Comparison of ENCODE assay signal across 11 cellular contexts in the genomic region with DNA sequence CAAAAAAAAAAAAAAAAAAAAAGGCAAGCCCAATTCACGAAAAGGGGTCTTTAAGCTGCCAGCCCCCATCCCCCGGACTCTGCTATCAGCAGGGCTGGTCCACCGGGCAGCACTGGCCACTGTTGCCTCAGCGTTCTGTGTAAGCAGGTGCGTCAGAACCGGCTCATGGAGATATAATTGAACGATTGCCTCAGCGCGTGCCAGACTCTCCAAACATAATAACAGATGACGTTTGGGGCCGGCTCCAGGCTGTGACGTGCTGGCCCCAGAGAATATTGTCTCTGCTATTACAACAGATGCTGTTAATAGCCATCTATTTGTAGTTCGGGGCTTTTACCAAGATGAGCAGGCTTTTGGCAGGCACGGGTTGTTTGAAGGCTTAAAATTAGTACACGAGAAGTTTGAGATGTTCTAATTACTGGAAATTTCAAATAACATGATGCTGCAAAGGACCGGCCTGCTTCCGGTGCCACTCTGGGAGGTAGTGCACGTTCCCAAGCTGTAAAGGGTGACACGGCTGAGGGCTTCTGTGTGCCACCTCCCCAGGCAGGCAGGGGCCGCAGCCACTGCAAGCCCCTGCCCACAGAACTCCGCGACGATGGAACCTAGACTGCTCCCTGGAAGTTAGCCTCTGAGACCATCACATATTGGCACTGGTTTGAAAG. TPM values are rescaled to one million over a fixed set of nuclear protein-coding genes. Genes with fewer than 3 reads are reported as not detected.
DNase-seq lines count a peak whose midpoint lies in the region; ATAC-seq lines count a peak whose summit lies in the region.
"Not testable (repeated sequence)": the region's sequence is repeated elsewhere in the genome, so short reads cannot be mapped to it uniquely, and the experiment has no call there.
"Had no signal": no experiment of that assay in that cellular context is flagged by ENCODE, and none has a peak within 500 bp of the region (broad histone marks: within the 10 kb centered on the region; RNA-seq: fewer than 3 reads in every experiment).

No MANE protein-coding gene starts in this region.

- H2BK12ac ChIP-seq in trophoblast cell (ENCODE audit: low read length), result not testable (repeated sequence)

- WGBS in esophagus, 2 donors, result 41 to 47% methylated on average over 23 of the region's 23 CpGs
- 36% methylated on average over 23 of the region's 23 CpGs for WGBS in right cardiac atrium
- WGBS in trophoblast cell (ENCODE audit: extremely low coverage, insufficient coverage, insufficient read length), result no CpG with 5 or more reads among the region's 23 CpGs

- not testable (repeated sequence) for H3K4me1 ChIP-seq in esophagus (ENCODE audit: control insufficient read depth in 2 of 2, insufficient read depth in 2 of 2, low read length in 1 of 2); right cardiac atrium (ENCODE audit: control insufficient read depth, insufficient read depth, low read length); trophoblast cell (ENCODE audit: control insufficient read depth in 1 of 2, insufficient read depth in 2 of 2, low read length in 2 of 2)

- H3K27me3 ChIP-seq in esophagus (ENCODE audit: control insufficient read depth in 1 of 2, insufficient read depth in 2 of 2, low read length in 2 of 2); right cardiac atrium (ENCODE audit: control insufficient read depth, insufficient read depth); trophoblast cell (ENCODE audit: insufficient read depth, low read length): not testable (repeated sequence)

- intact Hi-C loops in right cardiac atrium (cut with DNase I), result not testable (repeated sequence)

- ATAC-seq in right cardiac atrium, result peak; percentile 88 to 92

- not testable (repeated sequence) for H3K9ac ChIP-seq in trophoblast cell (ENCODE audit: low read length)

- not testable (repeated sequence) for H3K4me2 ChIP-seq in trophoblast cell (ENCODE audit: low read length)

- H2AFZ ChIP-seq in trophoblast cell (ENCODE audit: insufficient read depth, low read length, poor library complexity), result not testable (repeated sequence)

- H2BK5ac ChIP-seq in trophoblast cell (ENCODE audit: low read depth, low read length, poor library complexity), result not testable (repeated sequence)

- DNase-seq in DMS 273 treated with DMSO at 0.1 percent for 48 hours (lab: John Stamatoyannopoulos, UW) (peak; percentile 44), NCI-H1092 (lab: John Stamatoyannopoulos, UW) (peak; percentile 90), NCI-H2196 (lab: John Stamatoyannopoulos, UW; ENCODE audit: unreplicated experiment) (peak; percentile 61), SHP77 (lab: John Stamatoyannopoulos, UW) (peak; percentile 97 to 98), right cardiac atrium (peak; percentile 84 to 87 (median 86)), trophoblast cell (peak; percentile 39 to 42), ureter (ENCODE audit: low spot score) (peak; percentile 82)

- not testable (repeated sequence) for H3K4me3 ChIP-seq in esophagus (ENCODE audit: low read depth in 1 of 2, low read length in 2 of 2); right cardiac atrium (ENCODE audit: low read length); trophoblast cell (ENCODE audit: low read depth, low read length)

- H4K12ac ChIP-seq in trophoblast cell (ENCODE audit: low read depth, low read length), result not testable (repeated sequence)

- not testable (repeated sequence) for H3K23ac ChIP-seq in trophoblast cell (ENCODE audit: low read length)

- not testable (repeated sequence) for H4K91ac ChIP-seq in trophoblast cell (ENCODE audit: low read depth, low read length)

- not testable (repeated sequence) for H3K36me3 ChIP-seq in esophagus (ENCODE audit: control insufficient read depth in 2 of 2, insufficient read depth in 2 of 2, low read length in 1 of 2); trophoblast cell (ENCODE audit: control insufficient read depth in 1 of 2, insufficient read depth in 2 of 2, low read length in 2 of 2)

- not testable (repeated sequence) for H3K14ac ChIP-seq in trophoblast cell (ENCODE audit: low read length)

- H4K8ac ChIP-seq in trophoblast cell (ENCODE audit: low read depth, low read length), result not testable (repeated sequence)

- H2AK5ac ChIP-seq in trophoblast cell (ENCODE audit: low read length), result not testable (repeated sequence)

- H3K79me1 ChIP-seq in trophoblast cell (ENCODE audit: low read length), result not testable (repeated sequence)

- peak overlapping the region; percentile 21 to 37 for H3K27ac ChIP-seq in esophagus (ENCODE audit: low read depth in 2 of 2, low read length in 1 of 2)
- not testable (repeated sequence) for H3K27ac ChIP-seq in right cardiac atrium (ENCODE audit: low read length); trophoblast cell (ENCODE audit: low read depth, low read length)

- H3K18ac ChIP-seq in trophoblast cell (ENCODE audit: low read length), result not testable (repeated sequence)

- not testable (repeated sequence) for H2BK120ac ChIP-seq in trophoblast cell (ENCODE audit: insufficient read depth, low read length, poor library complexity)

- H3K4ac ChIP-seq in trophoblast cell (ENCODE audit: low read depth, low read length), result not testable (repeated sequence)

- H3K79me2 ChIP-seq in trophoblast cell (ENCODE audit: control insufficient read depth, insufficient read depth, low read length, poor library complexity), result not testable (repeated sequence)

- H3K9me3 ChIP-seq in esophagus (ENCODE audit: control insufficient read depth in 2 of 2, insufficient read depth in 1 of 2, low read depth in 1 of 2, low read length in 1 of 2); right cardiac atrium (ENCODE audit: control insufficient read depth, low read length); trophoblast cell (ENCODE audit: insufficient read depth, low read depth, low read length): not testable (repeated sequence)

RNA-seq across cellular contexts. Expression of a gene that starts 25.1 kb away (rescaled TPM):
- polyA plus RNA-seq in esophagus (not detected), right cardiac atrium (not detected)
- total RNA-seq in right cardiac atrium (not detected), ureter (not detected)
- polyA plus RNA-seq in trophoblast cell (2013), result not detected in 2 replicates
- total RNA-seq: activated CD4-positive, alpha-beta memory T cell treated with anti-CD3 and anti-CD28 coated beads for 36 hours; CD4-positive, alpha-beta memory T cell; SJCRH30 had no signal
- polyA plus RNA-seq: CD4-positive, alpha-beta memory T cell had no signal

RNA-seq across cellular contexts. Expression of a gene that starts 40.0 kb away (rescaled TPM):
- polyA plus RNA-seq in esophagus (10 to 100 TPM in 1 of 2 donors, 1 to 10 TPM in 1; 6.5 to 13.6 TPM), right cardiac atrium (9.0 TPM)
- total RNA-seq in right cardiac atrium (10 to 100 TPM; 15.6 to 18.1 (median 17.4) TPM), ureter (30.9 TPM)
- 30.9 and 33.0 TPM in 2 replicates for polyA plus RNA-seq in trophoblast cell (2013)

RNA-seq across cellular contexts. Expression of a gene that starts 41.9 kb away (rescaled TPM):
- 100 to 1,000 TPM; 117 to 138 TPM for polyA plus RNA-seq in esophagus
- total RNA-seq in right cardiac atrium, result 10 to 100 TPM in 2 of 4 donors, 1 to 10 TPM in 2; 6.6 to 23.3 (median 10.3) TPM
- 11.6 TPM for polyA plus RNA-seq in right cardiac atrium
- polyA plus RNA-seq in trophoblast cell (2013), result 379 and 403 TPM in 2 replicates
- 91.8 TPM for total RNA-seq in ureter

Comparison
In these comparisons a context has a peak if more than half of its experiments do, and no peak if none do; other contexts are left out.
1. DNase-seq: peak in every context shown above with its lines; median percentile 98 in SHP77; 90 in NCI-H1092; 86 in right cardiac atrium; 82 in ureter; 61 in NCI-H2196; 44 in DMS 273 treated with DMSO at 0.1 percent for 48 hours; 40 in trophoblast cell.